ENCODE assay signal across 22 cellular contexts in the genomic region with DNA sequence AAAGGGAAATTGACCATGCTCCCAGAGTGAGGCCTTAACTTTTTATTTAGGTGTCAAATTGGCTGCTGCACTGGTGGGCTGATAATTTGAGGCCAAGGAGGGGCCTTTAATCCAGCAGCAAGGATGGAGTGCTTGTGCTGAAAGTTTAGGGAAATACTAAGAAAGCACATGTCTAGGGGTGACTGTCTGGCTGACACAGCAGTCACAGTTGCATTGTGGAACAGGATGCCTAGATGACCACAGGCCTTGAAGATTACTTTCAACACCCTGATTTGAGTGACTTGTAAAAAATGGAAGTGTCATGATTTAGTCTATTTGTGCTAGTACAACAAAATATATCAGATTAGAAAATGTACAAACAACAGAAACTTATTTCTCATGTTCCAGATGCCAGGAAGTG. TPM values are rescaled to one million over a fixed set of nuclear protein-coding genes. Genes with fewer than 3 reads are reported as not detected.
"Had no signal": no experiment of that assay in that cellular context is flagged by ENCODE, and none has a peak within 500 bp of the region (broad histone marks: within the 10 kb centered on the region; RNA-seq: fewer than 3 reads in every experiment).

No MANE protein-coding gene starts in this region.

- H3K4me2 ChIP-seq: PC-9 had no signal

- ATAC-seq: activated CD8-positive, alpha-beta memory T cell treated with anti-CD3 and anti-CD28 coated beads, Interleukin-2, amount 10 ng/mL, durations not matched to agents 7 days and 5 days; body of pancreas had no signal

- H3K27me3 ChIP-seq: body of pancreas, MG63 had no signal

- H3K9me3 ChIP-seq: body of pancreas had no signal

- H3K27ac ChIP-seq: body of pancreas, PC-9 had no signal

- DNase-seq: activated B cell treated with CpG ODN at 0.5 μM for 24 hours; activated CD4-positive, alpha-beta T cell treated with anti-CD3 and anti-CD28 coated beads for 1 hour; activated CD4-positive, alpha-beta T cell treated with anti-CD3 and anti-CD28 coated beads, Interleukin-2, amount 10 ng/mL, durations not matched to agents 24 days and 14 days; activated CD4-positive, alpha-beta T cell treated with anti-CD3 and anti-CD28 coated beads, Interleukin-2, amount 50 U/mL, for 48 hours; activated CD8-positive, alpha-beta memory T cell treated with anti-CD3 and anti-CD28 coated beads, Interleukin-2, amount 10 ng/mL, durations not matched to agents 7 days and 5 days; activated effector memory CD4-positive, alpha-beta T cell treated with Interleukin-2 at 50 U/mL for 16 hours; activated naive CD4-positive, alpha-beta T cell; activated T-cell treated with anti-CD3 and anti-CD28 coated beads, Interleukin-2, amount 50 U/mL, for 24 hours; aorta; body of pancreas; KG1; MG63; NCI-H1105 treated with DMSO at 0.1 percent for 48 hours; NCI-H1436 treated with DMSO at 0.1 percent for 48 hours; NCI-H187; NCI-H2081; NCI-H510A treated with DMSO at 0.1 percent for 48 hours; NCI-H69; NK-92 treated with Interleukin-12 subunit alpha and Interleukin-12 subunit beta, amount 100 ng/mL, for 24 hours; SHP77 treated with DMSO at 0.1 percent for 48 hours had no signal

- H3K36me3 ChIP-seq: MG63 had no signal

- H3K4me3 ChIP-seq: body of pancreas, MG63, PC-9 had no signal

- H2AFZ ChIP-seq: PC-9 had no signal

- H3K4me1 ChIP-seq: body of pancreas had no signal

RNA-seq across cellular contexts. Expression of gene ZNF697, which starts 57.7 kb away (rescaled TPM):
- polyA plus RNA-seq: IgD-negative memory B cell had no signal
